In genomic region chr1:221858758-221859157, GRCh38 we compare ENCODE assay signal across 18 cellular contexts.
A peak's percentile ranks its signal among the peaks of the same experiment; 100 is the strongest.
DNase-seq lines count a peak whose midpoint lies in the region; ATAC-seq, FAIRE-seq and TF ChIP-seq lines count a peak whose summit lies in the region.
"Had no signal": no experiment of that assay in that cellular context is flagged by ENCODE, and none has a peak within 500 bp of the region (broad histone marks: within the 10 kb centered on the region; RNA-seq: fewer than 3 reads in every experiment).

No MANE protein-coding gene starts in this region.

- peaks cover 2% of the 10 kb centered on the region for H3K4me1 ChIP-seq in IMR-90 (ENCODE audit: control insufficient read depth, insufficient read depth, low read length)
- H3K4me1 ChIP-seq in astrocyte (ENCODE audit: insufficient read depth, low read length) = no peaks in the 10 kb centered on the region
- H3K4me1 ChIP-seq in keratinocyte (ENCODE audit: control insufficient read depth, extremely low read depth, insufficient read depth, low read length) = peaks cover 13% of the 10 kb centered on the region
- H3K4me1 ChIP-seq in thyroid gland = no peaks in the 10 kb centered on the region
- H3K4me1 ChIP-seq: neural progenitor cell, Peyer's patch, upper lobe of left lung had no signal

- H4K91ac ChIP-seq in IMR-90 (ENCODE audit: insufficient read depth, low read depth, low read length) = no peak overlapping the region

- H3K4ac ChIP-seq in IMR-90 (ENCODE audit: low read depth, low read length) = peak overlapping the region; percentile 33; the same call in 1 of the 2 replicates

- H3K4me3 ChIP-seq in AG04450 (ENCODE audit: low read depth, low read length) (no peak overlapping the region), IMR-90 (ENCODE audit: insufficient read depth, low read depth, low read length) (no peak overlapping the region), astrocyte (ENCODE audit: insufficient read depth, low read depth, low read length) (no peak overlapping the region), keratinocyte (ENCODE audit: control insufficient read depth in 2 of 3, extremely low read depth in 1 of 3, insufficient read depth in 2 of 3, low read depth in 1 of 3, low read length in 3 of 3) (no peak overlapping the region), thyroid gland (replicated peaks in 1 of 3) (no peak overlapping the region)
- H3K4me3 ChIP-seq: dorsolateral prefrontal cortex, neural progenitor cell, Peyer's patch, upper lobe of left lung had no signal

- dilution Hi-C loops in IMR-90 (cut with HindIII; ENCODE audit: low sequenced_read_pairs, unreplicated experiment) (no loop called here), keratinocyte (cut with MboI; ENCODE audit: extremely low pct_ligation_motif_present, low sequenced_read_pairs) (no loop called here)

- intact Hi-C loops in IMR-90 (cut with micrococcal nuclease) (no loop called here), thyroid gland (cut with DNase I) (no loop called here)

- H3K9ac ChIP-seq in IMR-90 (ENCODE audit: low read depth, low read length) (no peak overlapping the region), astrocyte (ENCODE audit: low read length) (no peak overlapping the region), keratinocyte (ENCODE audit: control insufficient read depth, extremely low read depth, insufficient read depth, low read length) (no peak overlapping the region)
- H3K9ac ChIP-seq: neural progenitor cell had no signal

- peak overlapping the region; percentile 71; the same call in 1 of the 2 replicates for H2AK5ac ChIP-seq in IMR-90 (ENCODE audit: low read depth, low read length)

- H4K20me1 ChIP-seq in IMR-90 (ENCODE audit: insufficient read depth, low read length) (no peaks in the 10 kb centered on the region), astrocyte (ENCODE audit: insufficient read depth, low read length) (no peaks in the 10 kb centered on the region), keratinocyte (ENCODE audit: control insufficient read depth, extremely low read depth, insufficient read depth, low read length) (no peaks in the 10 kb centered on the region)

- 0 out of 2 replicates have a peak overlapping the region, but pooled peaks have one; percentile 49 for H3K14ac ChIP-seq in IMR-90 (replicated peaks; ENCODE audit: low read depth, low read length)

- H2BK120ac ChIP-seq in IMR-90 (ENCODE audit: low read depth, low read length) = peak overlapping the region; percentile 69

- H3K36me3 ChIP-seq in IMR-90 (ENCODE audit: control insufficient read depth, insufficient read depth, low read length) (no peaks in the 10 kb centered on the region), astrocyte (ENCODE audit: insufficient read depth, low read length) (no peaks in the 10 kb centered on the region), keratinocyte (ENCODE audit: control insufficient read depth in 2 of 2, extremely low read depth in 1 of 2, insufficient read depth in 2 of 2, low read length in 2 of 2) (no peaks in the 10 kb centered on the region), thyroid gland (no peaks in the 10 kb centered on the region)
- H3K36me3 ChIP-seq: neural progenitor cell, Peyer's patch, upper lobe of left lung had no signal

- peak overlapping the region; percentile 55 for H2BK5ac ChIP-seq in IMR-90 (ENCODE audit: low read depth, low read length, poor library complexity, severe bottlenecking)

- no TSS peak for BruUV-seq in IMR-90 (replicated peaks; lab: Mats Ljungman, UMichigan)

- H4K8ac ChIP-seq in IMR-90 (ENCODE audit: low read depth in 2 of 2, low read length in 2 of 2) = peak overlapping the region in 1 of 2 experiments; percentile 67; a peak in 2 of 4 replicates

- DNase-seq in AG04450 (ENCODE audit: low read depth, low spot score) = peak; percentile 47
- peak; percentile 93 for DNase-seq in IMR-90
- DNase-seq in astrocyte (ENCODE audit: low read depth) = peak; percentile 71
- DNase-seq in keratinocyte (ENCODE audit: low read depth, low spot score) = no peak
- no peak for DNase-seq in thyroid gland
- DNase-seq in stimulated activated CD4-positive, alpha-beta T cell treated with anti-CD3 and anti-CD28 coated beads, Interleukin-2, amount 100 ng/mL, for 24 hours = no peak
- DNase-seq: activated CD8-positive, alpha-beta memory T cell treated with anti-CD3 and anti-CD28 coated beads, Interleukin-2, amount 50 U/mL, for 48 hours; activated naive CD8-positive, alpha-beta T cell treated with anti-CD3 and anti-CD28 coated beads, Interleukin-2, amount 50 U/mL, for 24 hours; dorsolateral prefrontal cortex; left ventricle myocardium superior; MM.1S; NCI-H2227 treated with DMSO at 0.1 percent for 48 hours; Peyer's patch; stimulated activated CD4-positive, alpha-beta T cell treated with anti-CD3 and anti-CD28 coated beads, Interleukin-12 subunit alpha, Interleukin-12 subunit beta, amount 100 ng/mL, for 4 hours; upper lobe of left lung had no signal

- H2AFZ ChIP-seq in IMR-90 (replicated peaks; ENCODE audit: low read length, poor library complexity) (no peak overlapping the region), astrocyte (ENCODE audit: low read depth, low read length) (no peak overlapping the region), keratinocyte (ENCODE audit: control insufficient read depth, low read length) (no peak overlapping the region)
- H2AFZ ChIP-seq: neural progenitor cell had no signal

- H3K79me2 ChIP-seq in astrocyte (ENCODE audit: insufficient read depth, low read length) = no peaks in the 10 kb centered on the region
- H3K79me2 ChIP-seq in keratinocyte (ENCODE audit: control insufficient read depth, insufficient read depth, low read length) = no peaks in the 10 kb centered on the region

- in situ Hi-C loops in IMR-90 (cut with MboI; ENCODE audit: low sequenced_read_pairs) = no loop called here

- peak overlapping the region; percentile 27; the same call in 1 of the 2 replicates for H4K5ac ChIP-seq in IMR-90 (ENCODE audit: low read depth, low read length)

- WGBS in IMR-90 (ENCODE audit: extremely low coverage in 2 of 2, insufficient read length in 1 of 2), 2 experiments = no CpG with 5 or more reads among the region's 1 CpG
- WGBS in thyroid gland, 2 donors = 90 to 95% methylated on average over 1 of the region's 1 CpG

- POLR2A ChIA-PET in AG04450 (lab: Yijun Ruan, JAX) = no interaction called here
- POLR2A ChIA-PET in IMR-90 (lab: Charles Lee; ENCODE audit: unreplicated experiment) = no interaction called here

- ATAC-seq in IMR-90 (ENCODE audit: low read depth) = peak; percentile 89
- no peak for ATAC-seq in HG02981 (IDR thresholded peaks at IDR 0.05; ENCODE audit: unreplicated experiment)
- no peak for ATAC-seq in GM21367 (IDR thresholded peaks at IDR 0.05; ENCODE audit: unreplicated experiment)
- ATAC-seq: activated naive CD8-positive, alpha-beta T cell treated with anti-CD3 and anti-CD28 coated beads, Interleukin-2, amount 50 U/mL, for 24 hours; left ventricle myocardium superior had no signal

- H3K4me3 Mint-ChIP-seq in astrocyte (ENCODE audit: unreplicated experiment) = no peak overlapping the region
- H3K4me3 Mint-ChIP-seq: activated naive CD8-positive, alpha-beta T cell treated with anti-CD3 and anti-CD28 coated beads, Interleukin-2, amount 50 U/mL, for 24 hours; neural progenitor cell had no signal

- peak; percentile 14; the same call in 1 of the 2 replicates for TF ChIP-seq RAD21 in IMR-90 (IDR thresholded peaks at IDR 0.05; ENCODE audit: low read length)

- no peak overlapping the region for H3K27ac Mint-ChIP-seq in astrocyte (ENCODE audit: unreplicated experiment)
- H3K27ac Mint-ChIP-seq: activated naive CD8-positive, alpha-beta T cell treated with anti-CD3 and anti-CD28 coated beads, Interleukin-2, amount 50 U/mL, for 24 hours; neural progenitor cell had no signal

- peak overlapping the region; percentile 74; the same call in 1 of the 3 replicates for H2BK15ac ChIP-seq in IMR-90 (ENCODE audit: low read depth, low read length)

- H2BK20ac ChIP-seq in IMR-90 (ENCODE audit: low read depth, low read length) = peak overlapping the region; percentile 82

- H3K9me3 Mint-ChIP-seq in astrocyte (ENCODE audit: unreplicated experiment) = no peaks in the 10 kb centered on the region
- H3K9me3 Mint-ChIP-seq: activated naive CD8-positive, alpha-beta T cell treated with anti-CD3 and anti-CD28 coated beads, Interleukin-2, amount 50 U/mL, for 24 hours; neural progenitor cell had no signal

- no peak overlapping the region for H3K27ac ChIP-seq in AG04450 (ENCODE audit: low read depth, low read length)
- H3K27ac ChIP-seq in IMR-90 (ENCODE audit: insufficient read depth, low read length) = no peak overlapping the region
- no peak overlapping the region for H3K27ac ChIP-seq in astrocyte (ENCODE audit: low read depth, low read length)
- no peak overlapping the region for H3K27ac ChIP-seq in keratinocyte (ENCODE audit: control insufficient read depth, insufficient read depth, low read length)
- no peak overlapping the region for H3K27ac ChIP-seq in thyroid gland
- H3K27ac ChIP-seq: dorsolateral prefrontal cortex, neural progenitor cell, Peyer's patch, upper lobe of left lung had no signal

- H3K9me1 ChIP-seq in IMR-90 (ENCODE audit: insufficient read depth, low read length) (peaks cover 2% of the 10 kb centered on the region), keratinocyte (ENCODE audit: control insufficient read depth, extremely low read depth, insufficient read depth, low read length) (no peaks in the 10 kb centered on the region)

- H3K27me3 ChIP-seq in AG04450 (ENCODE audit: control insufficient read depth, insufficient read depth, low read length) = no peaks in the 10 kb centered on the region
- H3K27me3 ChIP-seq in IMR-90 (ENCODE audit: control insufficient read depth, insufficient read depth, low read length) = no peaks in the 10 kb centered on the region
- H3K27me3 ChIP-seq in astrocyte (ENCODE audit: insufficient read depth, low read length) = no peaks in the 10 kb centered on the region
- H3K27me3 ChIP-seq in keratinocyte (ENCODE audit: control insufficient read depth, extremely low read depth, insufficient read depth, low read length) = no peaks in the 10 kb centered on the region
- H3K27me3 ChIP-seq in thyroid gland = no peaks in the 10 kb centered on the region
- H3K27me3 ChIP-seq: neural progenitor cell, Peyer's patch, upper lobe of left lung had no signal

- FAIRE-seq in astrocyte (lab: Jason Lieb, UNC) (peak; percentile 91), keratinocyte (lab: Jason Lieb, UNC) (peak; percentile 89)

- H3K27me3 Mint-ChIP-seq in astrocyte (ENCODE audit: low read depth, unreplicated experiment) = peaks cover 1% of the 10 kb centered on the region
- H3K27me3 Mint-ChIP-seq: activated naive CD8-positive, alpha-beta T cell treated with anti-CD3 and anti-CD28 coated beads, Interleukin-2, amount 50 U/mL, for 24 hours had no signal

- H3K4me2 ChIP-seq in IMR-90 (ENCODE audit: low read depth, low read length) = no peak overlapping the region
- no peak overlapping the region for H3K4me2 ChIP-seq in astrocyte (ENCODE audit: low read length)
- no peak overlapping the region for H3K4me2 ChIP-seq in keratinocyte (ENCODE audit: control insufficient read depth, extremely low read depth, insufficient read depth, low read depth, low read length)
- H3K4me2 ChIP-seq: neural progenitor cell had no signal

- TF ChIP-seq CTCF in AG04450 (IDR thresholded peaks at IDR 0.05; ENCODE audit: low read depth, low read length) (no peak), IMR-90 (conservative IDR thresholded peaks at IDR 0.05; ENCODE audit: low read depth, low read length) (no peak), astrocyte (IDR thresholded peaks at IDR 0.05; ENCODE audit: insufficient read depth, low read depth, low read length) (no peak), keratinocyte (optimal IDR thresholded peaks at IDR 0.05 in 1 of 3, IDR thresholded peaks at IDR 0.05 in 1 of 3, conservative IDR thresholded peaks at IDR 0.05 in 1 of 3; ENCODE audit: extremely low read depth in 1 of 3, insufficient read depth in 2 of 3, low read length in 3 of 3) (no peak), thyroid gland (IDR thresholded peaks at IDR 0.05) (no peak)

- H3K4me1 Mint-ChIP-seq in astrocyte (ENCODE audit: low read depth, unreplicated experiment) = no peaks in the 10 kb centered on the region
- H3K4me1 Mint-ChIP-seq: neural progenitor cell had no signal

- no peak overlapping the region for H3K56ac ChIP-seq in IMR-90 (ENCODE audit: extremely low read depth, insufficient read depth, low read length)

- no peak for TF ChIP-seq POLR2A in IMR-90 (IDR thresholded peaks at IDR 0.05; ENCODE audit: low read depth, low read length)
- TF ChIP-seq POLR2A in thyroid gland (IDR thresholded peaks at IDR 0.05) = no peak

- H3K9me3 ChIP-seq in AG04450 (ENCODE audit: control insufficient read depth, insufficient read depth, low read length) = no peaks in the 10 kb centered on the region
- no peaks in the 10 kb centered on the region for H3K9me3 ChIP-seq in IMR-90 (ENCODE audit: control insufficient read depth, insufficient read depth, low read length)
- H3K9me3 ChIP-seq in astrocyte (ENCODE audit: insufficient read depth, low read depth, low read length) = no peaks in the 10 kb centered on the region
- H3K9me3 ChIP-seq in keratinocyte (ENCODE audit: control insufficient read depth, low read depth, low read length) = no peaks in the 10 kb centered on the region
- no peaks in the 10 kb centered on the region for H3K9me3 ChIP-seq in thyroid gland
- H3K9me3 ChIP-seq: Peyer's patch, upper lobe of left lung had no signal

- H2AK9ac ChIP-seq in IMR-90 (replicated peaks; ENCODE audit: low read depth, low read length, poor library complexity) = no peak overlapping the region

- CTCF ChIA-PET in AG04450 (lab: Charles Lee) (interaction anchor here (1.3 kb wide), 1 partner anchor 597 kb away, joined by 4 read pairs; no protein-coding TSS in a partner anchor), IMR-90 (lab: Yijun Ruan, JAX) (interaction anchor here (0.6 kb wide), 1 partner anchor 94 kb away, joined by 3 read pairs; no protein-coding TSS in a partner anchor)

- H3K18ac ChIP-seq in IMR-90 (ENCODE audit: low read depth, low read length) = peak overlapping the region; percentile 50; the same call in 1 of the 2 replicates

- H3K23ac ChIP-seq in IMR-90 (ENCODE audit: low read depth, low read length) = peak overlapping the region; percentile 13; the same call in 1 of the 2 replicates

- no peaks in the 10 kb centered on the region for H3K36me3 Mint-ChIP-seq in astrocyte (ENCODE audit: low read depth, unreplicated experiment)
- H3K36me3 Mint-ChIP-seq: neural progenitor cell had no signal

- H3K79me1 ChIP-seq in IMR-90 (ENCODE audit: low read depth in 1 of 2, low read length in 2 of 2) = no peaks in the 10 kb centered on the region

Comparison
In these comparisons a context has a peak if more than half of its experiments do, and no peak if none do; other contexts are left out.
1. DNase-seq: peak in AG04450 (single experiment), IMR-90 (single experiment) and astrocyte (single experiment); none in keratinocyte (single experiment), thyroid gland (0 of 2) and stimulated activated CD4-positive, alpha-beta T cell treated with anti-CD3 and anti-CD28 coated beads, Interleukin-2, amount 100 ng/mL, for 24 hours (0 of 2).